In genomic region chr14:59482120-59482434, GRCh38 we compare ENCODE assay signal across 8 cellular contexts. TPM values are rescaled to one million over a fixed set of nuclear protein-coding genes. Genes with fewer than 3 reads are reported as not detected.
DNase-seq lines count a peak whose midpoint lies in the region; ATAC-seq and TF ChIP-seq lines count a peak whose summit lies in the region.

No MANE protein-coding gene starts in this region.

- H3K36me3 ChIP-seq in mucosa of descending colon (ENCODE audit: low read depth) = no peaks in the 10 kb centered on the region

- no peaks in the 10 kb centered on the region for H3K9me3 Mint-ChIP-seq in activated CD4-positive, alpha-beta T cell treated with anti-CD3 and anti-CD28 coated beads, Interleukin-2, amount 10 ng/mL, durations not matched to agents 7 days and 5 days
- no peaks in the 10 kb centered on the region for H3K9me3 Mint-ChIP-seq in activated CD4-positive, alpha-beta memory T cell treated with anti-CD3 and anti-CD28 coated beads, Interleukin-2, amount 10 ng/mL, durations not matched to agents 7 days and 5 days

- intact Hi-C loops in mucosa of descending colon (cut with DNase I, micrococcal nuclease) = no loop called here

- no peak for DNase-seq in activated CD4-positive, alpha-beta T cell treated with anti-CD3 and anti-CD28 coated beads, Interleukin-2, amount 10 ng/mL, durations not matched to agents 7 days and 5 days
- DNase-seq in activated CD4-positive, alpha-beta T cell treated with anti-CD3 and anti-CD28 coated beads for 4 hours = no peak
- no peak for DNase-seq in activated CD4-positive, alpha-beta memory T cell treated with anti-CD3 and anti-CD28 coated beads, Interleukin-2, amount 10 ng/mL, durations not matched to agents 7 days and 5 days
- DNase-seq in foreskin fibroblast (no peak), substantia nigra (lab: John Stamatoyannopoulos, UW) (peak in 1 of 49 donors; percentile 3), mucosa of descending colon (no peak), foreskin melanocyte (no peak), NCI-H146 (lab: John Stamatoyannopoulos, UW) (no peak)

- TF ChIP-seq CTCF in foreskin fibroblast (IDR thresholded peaks at IDR 0.05; ENCODE audit: low read depth, low read length) (no peak), mucosa of descending colon (IDR thresholded peaks at IDR 0.05) (no peak)

- H3K27me3 Mint-ChIP-seq in activated CD4-positive, alpha-beta T cell treated with anti-CD3 and anti-CD28 coated beads, Interleukin-2, amount 10 ng/mL, durations not matched to agents 7 days and 5 days = no peaks in the 10 kb centered on the region
- no peaks in the 10 kb centered on the region for H3K27me3 Mint-ChIP-seq in activated CD4-positive, alpha-beta memory T cell treated with anti-CD3 and anti-CD28 coated beads, Interleukin-2, amount 10 ng/mL, durations not matched to agents 7 days and 5 days

- no peaks in the 10 kb centered on the region for H3K9me3 ChIP-seq in mucosa of descending colon

- H3K27ac ChIP-seq in substantia nigra (ENCODE audit: low read depth, low read length, poor library complexity, severe bottlenecking) = peak overlapping the region; percentile 92

- no peak for ATAC-seq in mucosa of descending colon

- no peak overlapping the region for H3K27ac Mint-ChIP-seq in activated CD4-positive, alpha-beta T cell treated with anti-CD3 and anti-CD28 coated beads, Interleukin-2, amount 10 ng/mL, durations not matched to agents 7 days and 5 days
- H3K27ac Mint-ChIP-seq in activated CD4-positive, alpha-beta memory T cell treated with anti-CD3 and anti-CD28 coated beads, Interleukin-2, amount 10 ng/mL, durations not matched to agents 7 days and 5 days = peak overlapping the region; percentile 63

- H3K4me1 Mint-ChIP-seq in activated CD4-positive, alpha-beta T cell treated with anti-CD3 and anti-CD28 coated beads, Interleukin-2, amount 10 ng/mL, durations not matched to agents 7 days and 5 days = peaks cover 57% of the 10 kb centered on the region
- H3K4me1 Mint-ChIP-seq in activated CD4-positive, alpha-beta memory T cell treated with anti-CD3 and anti-CD28 coated beads, Interleukin-2, amount 10 ng/mL, durations not matched to agents 7 days and 5 days = peaks cover 59% of the 10 kb centered on the region

- POLR2A ChIA-PET in activated CD4-positive, alpha-beta T cell treated with anti-CD3 and anti-CD28 coated beads, Interleukin-2, amount 10 ng/mL, durations not matched to agents 7 days and 5 days (lab: Charles Lee) = no interaction called here
- POLR2A ChIA-PET in activated CD4-positive, alpha-beta memory T cell treated with anti-CD3 and anti-CD28 coated beads, Interleukin-2, amount 10 ng/mL, durations not matched to agents 7 days and 5 days (lab: Charles Lee) = interaction anchor here (0.8 kb wide), 1 partner anchor 16 kb away, joined by 3 read pairs; the partner anchor contains the start of gene GPR135

- peak overlapping the region; percentile 97 for H3K4me3 Mint-ChIP-seq in activated CD4-positive, alpha-beta T cell treated with anti-CD3 and anti-CD28 coated beads, Interleukin-2, amount 10 ng/mL, durations not matched to agents 7 days and 5 days
- H3K4me3 Mint-ChIP-seq in activated CD4-positive, alpha-beta memory T cell treated with anti-CD3 and anti-CD28 coated beads, Interleukin-2, amount 10 ng/mL, durations not matched to agents 7 days and 5 days = peak overlapping the region; percentile 94

- H3K4me1 ChIP-seq in mucosa of descending colon (ENCODE audit: low read depth) = peaks cover 24% of the 10 kb centered on the region

- CTCF ChIA-PET in activated CD4-positive, alpha-beta T cell treated with anti-CD3 and anti-CD28 coated beads, Interleukin-2, amount 10 ng/mL, durations not matched to agents 7 days and 5 days (lab: Charles Lee) = interaction anchor here (3.0 kb wide), 1 partner anchor 9 kb away, joined by 14 read pairs; no protein-coding TSS in a partner anchor
- CTCF ChIA-PET in activated CD4-positive, alpha-beta memory T cell treated with anti-CD3 and anti-CD28 coated beads, Interleukin-2, amount 10 ng/mL, durations not matched to agents 7 days and 5 days (lab: Charles Lee) = interaction anchor here (1.3 to 1.4 kb wide), 2 partner anchors 8 to 849 kb away, joined by 4 to 5 read pairs; no protein-coding TSS in a partner anchor

- H3K4me3 ChIP-seq in foreskin fibroblast (ENCODE audit: low read depth in 1 of 2, low read length in 2 of 2) = peak overlapping the region; percentile 90 to 95
- no peak overlapping the region for H3K4me3 ChIP-seq in mucosa of descending colon

- H3K36me3 Mint-ChIP-seq in activated CD4-positive, alpha-beta T cell treated with anti-CD3 and anti-CD28 coated beads, Interleukin-2, amount 10 ng/mL, durations not matched to agents 7 days and 5 days (ENCODE audit: low read depth) = peaks cover 8% of the 10 kb centered on the region
- H3K36me3 Mint-ChIP-seq in activated CD4-positive, alpha-beta memory T cell treated with anti-CD3 and anti-CD28 coated beads, Interleukin-2, amount 10 ng/mL, durations not matched to agents 7 days and 5 days (ENCODE audit: low read depth) = peaks cover 10% of the 10 kb centered on the region

RNA-seq across cellular contexts. Expression of gene L3HYPDH, which starts 2.1 kb away (rescaled TPM):
- 10 to 100 TPM; 15.4 to 18.3 TPM for total RNA-seq in activated CD4-positive, alpha-beta T cell treated with anti-CD3 and anti-CD28 coated beads, Interleukin-2, amount 10 ng/mL, durations not matched to agents 7 days and 5 days
- 10 to 100 TPM; 15.6 to 17.4 TPM for total RNA-seq in activated CD4-positive, alpha-beta memory T cell treated with anti-CD3 and anti-CD28 coated beads, Interleukin-2, amount 10 ng/mL, durations not matched to agents 7 days and 5 days
- 10 to 100 TPM; 12.8 to 19.2 (median 16.1) TPM for total RNA-seq in mucosa of descending colon

RNA-seq across cellular contexts. Expression of gene JKAMP, which starts 2.2 kb away (rescaled TPM):
- total RNA-seq in activated CD4-positive, alpha-beta T cell treated with anti-CD3 and anti-CD28 coated beads, Interleukin-2, amount 10 ng/mL, durations not matched to agents 7 days and 5 days = 10 to 100 TPM; 30.3 to 32.7 TPM
- 10 to 100 TPM; 31.1 to 31.5 TPM for total RNA-seq in activated CD4-positive, alpha-beta memory T cell treated with anti-CD3 and anti-CD28 coated beads, Interleukin-2, amount 10 ng/mL, durations not matched to agents 7 days and 5 days
- total RNA-seq in mucosa of descending colon = 10 to 100 TPM; 32.9 to 39.2 (median 37.4) TPM

RNA-seq across cellular contexts. Expression of gene GPR135, which starts 16.9 kb away (rescaled TPM):
- total RNA-seq in activated CD4-positive, alpha-beta T cell treated with anti-CD3 and anti-CD28 coated beads, Interleukin-2, amount 10 ng/mL, durations not matched to agents 7 days and 5 days = 1 to 10 TPM; 1.5 to 1.6 TPM
- 1 to 10 TPM in 1 of 2 experiments, under 1 TPM in 1; 0.95 to 1.0 TPM for total RNA-seq in activated CD4-positive, alpha-beta memory T cell treated with anti-CD3 and anti-CD28 coated beads, Interleukin-2, amount 10 ng/mL, durations not matched to agents 7 days and 5 days
- total RNA-seq in mucosa of descending colon = 1 to 10 TPM; 1.7 to 4.9 (median 2.8) TPM
